11 cellular contexts compared by ENCODE assay signal in the genomic region with DNA sequence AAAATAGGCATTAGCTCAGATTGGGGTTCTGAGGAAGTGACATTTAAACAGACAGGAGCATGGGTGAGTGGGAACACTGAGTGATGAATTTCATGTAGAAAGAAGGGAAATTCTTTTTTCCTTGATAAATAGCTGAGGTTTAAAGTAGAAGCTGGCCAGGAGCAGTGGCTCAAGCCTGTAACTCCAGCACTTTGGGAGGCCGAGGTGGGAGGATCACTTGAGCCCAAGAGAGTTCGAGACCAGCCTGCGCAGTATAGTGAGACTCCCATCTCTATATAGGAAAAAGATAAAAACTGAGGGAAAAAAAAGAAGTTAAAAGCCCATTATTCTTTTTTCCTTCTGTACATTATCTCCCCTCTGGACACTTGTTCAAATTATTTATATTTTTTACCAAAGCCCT. TPM values are rescaled to one million over a fixed set of nuclear protein-coding genes. Genes with fewer than 3 reads are reported as not detected.
DNase-seq lines count a peak whose midpoint lies in the region; ATAC-seq lines count a peak whose summit lies in the region.
"Had no signal": no experiment of that assay in that cellular context is flagged by ENCODE, and none has a peak within 500 bp of the region (broad histone marks: within the 10 kb centered on the region; RNA-seq: fewer than 3 reads in every experiment).

No MANE protein-coding gene starts in this region.

- H3K27me3 Mint-ChIP-seq in stimulated activated naive CD8-positive, alpha-beta T cell treated with anti-CD3 and anti-CD28 coated beads, Interleukin-15, Interleukin-2, amounts not matched to agents 100 ng/mL and 50 ng/mL, for 24 hours = no peaks in the 10 kb centered on the region
- no peaks in the 10 kb centered on the region for H3K27me3 Mint-ChIP-seq in activated CD4-positive, alpha-beta memory T cell treated with anti-CD3 and anti-CD28 coated beads, Interleukin-2, amount 10 ng/mL, durations not matched to agents 7 days and 5 days
- no peaks in the 10 kb centered on the region for H3K27me3 Mint-ChIP-seq in memory B cell

- peaks cover 83% of the 10 kb centered on the region for H3K36me3 Mint-ChIP-seq in stimulated activated naive CD8-positive, alpha-beta T cell treated with anti-CD3 and anti-CD28 coated beads, Interleukin-15, Interleukin-2, amounts not matched to agents 100 ng/mL and 50 ng/mL, for 24 hours (ENCODE audit: low read depth)
- peaks cover 86% of the 10 kb centered on the region for H3K36me3 Mint-ChIP-seq in activated CD4-positive, alpha-beta memory T cell treated with anti-CD3 and anti-CD28 coated beads, Interleukin-2, amount 10 ng/mL, durations not matched to agents 7 days and 5 days (ENCODE audit: low read depth)
- H3K36me3 Mint-ChIP-seq in memory B cell = peaks cover 14% of the 10 kb centered on the region

- peak overlapping the region; percentile 93 for H3K4me3 Mint-ChIP-seq in stimulated activated naive CD8-positive, alpha-beta T cell treated with anti-CD3 and anti-CD28 coated beads, Interleukin-15, Interleukin-2, amounts not matched to agents 100 ng/mL and 50 ng/mL, for 24 hours
- H3K4me3 Mint-ChIP-seq in activated CD4-positive, alpha-beta memory T cell treated with anti-CD3 and anti-CD28 coated beads, Interleukin-2, amount 10 ng/mL, durations not matched to agents 7 days and 5 days = peak overlapping the region; percentile 61
- H3K4me3 Mint-ChIP-seq in memory B cell = peak overlapping the region; percentile 41

- CTCF ChIA-PET in activated CD4-positive, alpha-beta memory T cell treated with anti-CD3 and anti-CD28 coated beads, Interleukin-2, amount 10 ng/mL, durations not matched to agents 7 days and 5 days (lab: Charles Lee) = interaction anchor here (0.7 to 1.6 kb wide), 5 partner anchors 9 to 61 kb away, joined by 3 to 5 read pairs (median 4); no protein-coding TSS in a partner anchor

- POLR2A ChIA-PET in activated CD4-positive, alpha-beta memory T cell treated with anti-CD3 and anti-CD28 coated beads, Interleukin-2, amount 10 ng/mL, durations not matched to agents 7 days and 5 days (lab: Charles Lee) = interaction anchor here (1.4 to 8.1 kb wide), 7 partner anchors 7 to 261 kb away, joined by 3 to 192 read pairs (median 17); partner anchors contain the start of genes CSGALNACT2, HNRNPF and ZNF487

- DNase-seq in stimulated activated naive CD8-positive, alpha-beta T cell treated with anti-CD3 and anti-CD28 coated beads, Interleukin-15, Interleukin-2, amounts not matched to agents 100 U/mL and 50 U/mL, for 24 hours = no peak
- DNase-seq in activated CD4-positive, alpha-beta memory T cell treated with anti-CD3 and anti-CD28 coated beads, Interleukin-2, amount 10 ng/mL, durations not matched to agents 7 days and 5 days = no peak
- DNase-seq in memory B cell (ENCODE audit: low spot score in 2 of 2) (no peak), kidney glomerular epithelial cell (lab: John Stamatoyannopoulos, UW) (no peak), SW 1271 (lab: John Stamatoyannopoulos, UW) (no peak)
- DNase-seq: SHP77 treated with DMSO at 0.1 percent for 48 hours; stimulated activated naive CD4-positive, alpha-beta T cell treated with Interleukin-2 at 50 U/mL for 16 hours had no signal

- peak overlapping the region; percentile 93 for H3K27ac Mint-ChIP-seq in stimulated activated naive CD8-positive, alpha-beta T cell treated with anti-CD3 and anti-CD28 coated beads, Interleukin-15, Interleukin-2, amounts not matched to agents 100 ng/mL and 50 ng/mL, for 24 hours
- peak overlapping the region; percentile 93 for H3K27ac Mint-ChIP-seq in activated CD4-positive, alpha-beta memory T cell treated with anti-CD3 and anti-CD28 coated beads, Interleukin-2, amount 10 ng/mL, durations not matched to agents 7 days and 5 days
- H3K27ac Mint-ChIP-seq in memory B cell = peak overlapping the region; percentile 86

- ATAC-seq in stimulated activated naive CD8-positive, alpha-beta T cell treated with anti-CD3 and anti-CD28 coated beads, Interleukin-15, Interleukin-2, amounts not matched to agents 100 U/mL and 50 U/mL, for 24 hours = no peak
- no peak for ATAC-seq in memory B cell (ENCODE audit: low read depth)
- no peak for ATAC-seq in GM18861 (IDR thresholded peaks at IDR 0.05; ENCODE audit: unreplicated experiment)
- ATAC-seq in GM21526 (IDR thresholded peaks at IDR 0.05; ENCODE audit: low FRiP score, unreplicated experiment) = no peak

- peaks cover 83% of the 10 kb centered on the region for H3K4me1 Mint-ChIP-seq in stimulated activated naive CD8-positive, alpha-beta T cell treated with anti-CD3 and anti-CD28 coated beads, Interleukin-15, Interleukin-2, amounts not matched to agents 100 ng/mL and 50 ng/mL, for 24 hours (ENCODE audit: low read depth)
- peaks cover 69% of the 10 kb centered on the region for H3K4me1 Mint-ChIP-seq in activated CD4-positive, alpha-beta memory T cell treated with anti-CD3 and anti-CD28 coated beads, Interleukin-2, amount 10 ng/mL, durations not matched to agents 7 days and 5 days
- peaks cover 59% of the 10 kb centered on the region for H3K4me1 Mint-ChIP-seq in memory B cell

- H3K9me3 Mint-ChIP-seq in stimulated activated naive CD8-positive, alpha-beta T cell treated with anti-CD3 and anti-CD28 coated beads, Interleukin-15, Interleukin-2, amounts not matched to agents 100 ng/mL and 50 ng/mL, for 24 hours = no peaks in the 10 kb centered on the region
- no peaks in the 10 kb centered on the region for H3K9me3 Mint-ChIP-seq in activated CD4-positive, alpha-beta memory T cell treated with anti-CD3 and anti-CD28 coated beads, Interleukin-2, amount 10 ng/mL, durations not matched to agents 7 days and 5 days
- H3K9me3 Mint-ChIP-seq in memory B cell = no peaks in the 10 kb centered on the region

RNA-seq across cellular contexts. Expression of gene HNRNPF, which starts 9.1 kb away (rescaled TPM):
- total RNA-seq in activated CD4-positive, alpha-beta memory T cell treated with anti-CD3 and anti-CD28 coated beads, Interleukin-2, amount 10 ng/mL, durations not matched to agents 7 days and 5 days = 100 to 1,000 TPM; 477 to 494 TPM

RNA-seq across cellular contexts. Expression of gene FXYD4, which starts 28.5 kb away (rescaled TPM):
- not detected for total RNA-seq in activated CD4-positive, alpha-beta memory T cell treated with anti-CD3 and anti-CD28 coated beads, Interleukin-2, amount 10 ng/mL, durations not matched to agents 7 days and 5 days
- total RNA-seq: dermis microvascular lymphatic vessel endothelial cell had no signal

RNA-seq across cellular contexts. Expression of gene ZNF487, which starts 37.0 kb away (rescaled TPM):
- total RNA-seq in activated CD4-positive, alpha-beta memory T cell treated with anti-CD3 and anti-CD28 coated beads, Interleukin-2, amount 10 ng/mL, durations not matched to agents 7 days and 5 days = 1 to 10 TPM; 6.1 TPM

Comparison
In these comparisons a context has a peak if more than half of its experiments do, and no peak if none do; other contexts are left out.
1. H3K4me3 Mint-ChIP-seq: peak in every context shown above with its lines; median percentile 93 in stimulated activated naive CD8-positive, alpha-beta T cell treated with anti-CD3 and anti-CD28 coated beads, Interleukin-15, Interleukin-2, amounts not matched to agents 100 ng/mL and 50 ng/mL, for 24 hours; 61 in activated CD4-positive, alpha-beta memory T cell treated with anti-CD3 and anti-CD28 coated beads, Interleukin-2, amount 10 ng/mL, durations not matched to agents 7 days and 5 days; 41 in memory B cell.